Comparison of ENCODE assay signal across 18 cellular contexts in the genomic region with DNA sequence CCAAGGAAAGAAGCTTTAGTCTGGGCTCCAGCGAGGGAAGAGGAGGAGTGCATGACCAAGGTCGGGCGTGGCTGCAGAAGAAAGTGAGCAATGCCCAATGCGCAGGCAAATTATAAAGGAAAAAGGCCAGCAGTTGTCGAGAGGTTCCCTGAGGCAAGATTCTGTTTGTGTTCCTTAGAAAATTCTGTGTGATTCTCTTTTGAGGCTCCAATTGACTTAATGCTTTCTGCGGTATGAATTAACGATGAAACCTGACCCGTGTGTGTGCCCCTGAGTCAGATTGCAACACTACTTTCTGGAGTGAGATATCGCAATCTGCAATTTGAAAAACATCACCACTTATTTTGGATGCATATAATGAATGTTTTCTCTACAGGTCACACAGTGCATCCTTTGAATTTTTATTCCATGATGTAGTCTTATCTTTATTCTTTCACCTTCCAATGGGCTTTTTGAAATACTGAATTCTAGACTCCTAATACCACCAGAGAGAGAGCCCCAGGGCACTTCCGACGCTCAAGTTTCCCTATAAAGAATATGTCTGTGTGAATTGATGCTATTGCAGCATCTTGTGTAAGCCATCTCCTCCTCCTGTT.
A peak's percentile ranks its signal among the peaks of the same experiment; 100 is the strongest.
DNase-seq lines count a peak whose midpoint lies in the region; ATAC-seq, FAIRE-seq and TF ChIP-seq lines count a peak whose summit lies in the region.
"Had no signal": no experiment of that assay in that cellular context is flagged by ENCODE, and none has a peak within 500 bp of the region (broad histone marks: within the 10 kb centered on the region; RNA-seq: fewer than 3 reads in every experiment).

No MANE protein-coding gene starts in this region.

- H3K4me1 Mint-ChIP-seq in HFFc6 (ENCODE audit: low read depth): peaks cover 37% of the 10 kb centered on the region
- H3K4me1 Mint-ChIP-seq in Caco-2 (ENCODE audit: low read depth, unreplicated experiment): peaks cover 31% of the 10 kb centered on the region
- H3K4me1 Mint-ChIP-seq in T-helper 17 cell: no peaks in the 10 kb centered on the region
- H3K4me1 Mint-ChIP-seq: IgD-negative memory B cell had no signal

- ATAC-seq in A549: peak; percentile 84 to 90
- ATAC-seq in T-helper 17 cell: no peak
- ATAC-seq: left colon had no signal

- DNase-seq in A549 (ENCODE audit: low read depth in 1 of 2, low spot score in 1 of 2): peak; percentile 59 to 88
- peak; percentile 90 for DNase-seq in HFFc6
- DNase-seq in fibroblast of peridontal ligament (ENCODE audit: extremely low read depth): peak; percentile 89
- DNase-seq in NCI-H1930 (lab: John Stamatoyannopoulos, UW): no peak
- no peak for DNase-seq in NCI-H524 treated with DMSO at 0.1 percent for 48 hours (lab: John Stamatoyannopoulos, UW)
- DNase-seq in Caco-2: no peak
- no peak for DNase-seq in T-helper 17 cell
- DNase-seq: activated CD4-positive, alpha-beta memory T cell treated with anti-CD3 and anti-CD28 coated beads, Interleukin-2, amount 10 ng/mL, durations not matched to agents 7 days and 5 days; activated effector memory CD4-positive, alpha-beta T cell treated with anti-CD3 and anti-CD28 coated beads, Interleukin-2, amount 50 U/mL, for 16 hours; effector memory CD4-positive, alpha-beta T cell; left colon; NCI-H2029 treated with DMSO at 0.1 percent for 48 hours; stimulated activated CD4-positive, alpha-beta T cell treated with anti-CD3 and anti-CD28 coated beads, Interleukin-1b, Interleukin-23, amount 100 ng/mL, for 48 hours; stimulated activated CD8-positive, alpha-beta memory T cell treated with anti-CD3 and anti-CD28 coated beads, Interleukin-4, amount 100 ng/mL, for 48 hours; T-helper 2 cell; tibial artery had no signal

- FAIRE-seq in A549 (lab: Jason Lieb, UNC): peak; percentile 32

- no peaks in the 10 kb centered on the region for H3K36me3 ChIP-seq in Caco-2 (ENCODE audit: control insufficient read depth, insufficient read depth, low read length)
- H3K36me3 ChIP-seq: tibial artery had no signal

- H3K4me3 Mint-ChIP-seq in HFFc6 (peak overlapping the region; percentile 39; the same call in 1 of the 2 replicates), Caco-2 (ENCODE audit: unreplicated experiment) (no peak overlapping the region), T-helper 17 cell (no peak overlapping the region)
- H3K4me3 Mint-ChIP-seq: activated CD4-positive, alpha-beta memory T cell treated with anti-CD3 and anti-CD28 coated beads, Interleukin-2, amount 10 ng/mL, durations not matched to agents 7 days and 5 days; IgD-negative memory B cell had no signal

- 6% methylated on average over 11 of the region's 11 CpGs for WGBS in A549 (ENCODE audit: missing lambda C conversion rate)

- TF ChIP-seq RAD21 in A549 (conservative IDR thresholded peaks at IDR 0.05 in 1 of 2, IDR thresholded peaks at IDR 0.05 in 1 of 2): peak; percentile 1 to 20; a peak in 2 of 5 replicates

- H3K36me3 Mint-ChIP-seq in HFFc6 (ENCODE audit: low read depth): no peaks in the 10 kb centered on the region
- H3K36me3 Mint-ChIP-seq in Caco-2 (ENCODE audit: insufficient read depth, unreplicated experiment): no peaks in the 10 kb centered on the region
- no peaks in the 10 kb centered on the region for H3K36me3 Mint-ChIP-seq in T-helper 17 cell (ENCODE audit: low read depth)
- H3K36me3 Mint-ChIP-seq: IgD-negative memory B cell had no signal

- no peaks in the 10 kb centered on the region for H3K27me3 Mint-ChIP-seq in HFFc6 (ENCODE audit: insufficient read depth)
- no peaks in the 10 kb centered on the region for H3K27me3 Mint-ChIP-seq in Caco-2 (ENCODE audit: insufficient read depth, unreplicated experiment)
- H3K27me3 Mint-ChIP-seq in T-helper 17 cell: no peaks in the 10 kb centered on the region
- H3K27me3 Mint-ChIP-seq: activated CD4-positive, alpha-beta memory T cell treated with anti-CD3 and anti-CD28 coated beads, Interleukin-2, amount 10 ng/mL, durations not matched to agents 7 days and 5 days had no signal

- POLR2A ChIA-PET in A549 (lab: Yijun Ruan, JAX): interaction anchor here (1.0 to 2.1 kb wide), 2 partner anchors 11 to 117 kb away, joined by 4 to 10 read pairs; a partner anchor contains a TSS
- POLR2A ChIA-PET in Caco-2 (lab: Charles Lee): no interaction called here

- peak; percentile 91 to 96; a peak in 4 of 5 replicates for TF ChIP-seq EP300 in A549 (IDR thresholded peaks at IDR 0.05)

- H3K9me3 ChIP-seq in A549 (no peaks in the 10 kb centered on the region), Caco-2 (no peaks in the 10 kb centered on the region), T-helper 17 cell (ENCODE audit: control insufficient read depth, low read length, poor library complexity, severe bottlenecking) (no peaks in the 10 kb centered on the region)
- H3K9me3 ChIP-seq: tibial artery had no signal

- no TSS peak for BruUV-seq in Caco-2 (replicated peaks; lab: Mats Ljungman, UMichigan)

- H3K4me1 ChIP-seq in A549 (peaks cover 45% of the 10 kb centered on the region), Caco-2 (peaks cover 40% of the 10 kb centered on the region)
- H3K4me1 ChIP-seq: tibial artery had no signal

- TF ChIP-seq CTCF in A549 (IDR thresholded peaks at IDR 0.05): no peak
- TF ChIP-seq CTCF in HFFc6 (IDR thresholded peaks at IDR 0.05): no peak
- no peak for TF ChIP-seq CTCF in Caco-2 (IDR thresholded peaks at IDR 0.05; ENCODE audit: insufficient read depth in 1 of 2, low read depth in 1 of 2, low read length in 1 of 2, severe bottlenecking in 1 of 2, unreplicated experiment in 1 of 2)

- H3K27me3 ChIP-seq in Caco-2 (replicated peaks; ENCODE audit: control insufficient read depth, insufficient read depth, low read length): no peaks in the 10 kb centered on the region
- H3K27me3 ChIP-seq: tibial artery had no signal

- TF ChIP-seq POLR2A in A549 (IDR thresholded peaks at IDR 0.05; ENCODE audit: low read length): no peak

- no peak overlapping the region for H3K4me3 ChIP-seq in A549
- no peak overlapping the region for H3K4me3 ChIP-seq in Caco-2 (ENCODE audit: low read depth, low read length)
- H3K4me3 ChIP-seq: tibial artery had no signal

- CTCF ChIA-PET in A549 (lab: Yijun Ruan, JAX) (interaction anchor here (1.0 to 2.5 kb wide), 3 partner anchors 12 to 177 kb away, joined by 3 to 6 read pairs (median 4); no protein-coding TSS in a partner anchor), Caco-2 (lab: Charles Lee) (no interaction called here)

- H3K9me3 Mint-ChIP-seq in HFFc6 (no peaks in the 10 kb centered on the region), Caco-2 (ENCODE audit: unreplicated experiment) (no peaks in the 10 kb centered on the region)
- H3K9me3 Mint-ChIP-seq: activated CD4-positive, alpha-beta memory T cell treated with anti-CD3 and anti-CD28 coated beads, Interleukin-2, amount 10 ng/mL, durations not matched to agents 7 days and 5 days; IgD-negative memory B cell had no signal

- H3K27ac ChIP-seq in A549: peak overlapping the region; percentile 73 to 88
- H3K27ac ChIP-seq: tibial artery had no signal

- intact Hi-C loops in Caco-2 (cut with micrococcal nuclease; ENCODE audit: unreplicated experiment): no loop called here

- peak overlapping the region; percentile 45 for H3K27ac Mint-ChIP-seq in HFFc6
- H3K27ac Mint-ChIP-seq in Caco-2 (ENCODE audit: unreplicated experiment): no peak overlapping the region
- no peak overlapping the region for H3K27ac Mint-ChIP-seq in T-helper 17 cell
- H3K27ac Mint-ChIP-seq: activated CD4-positive, alpha-beta memory T cell treated with anti-CD3 and anti-CD28 coated beads, Interleukin-2, amount 10 ng/mL, durations not matched to agents 7 days and 5 days had no signal

- H3K4me2 ChIP-seq in A549: peak overlapping the region; percentile 50

TF ChIP-seq in A549, 52 proteins besides CTCF, POLR2A, EP300 and RAD21 (continues in another document):
- TF ChIP-seq ZFP36 (IDR thresholded peaks at IDR 0.05; ENCODE audit: borderline replicate concordance, partially characterized antibody) (no peak), CHD4 (IDR thresholded peaks at IDR 0.05; ENCODE audit: borderline replicate concordance) (no peak)

TF ChIP-seq in PFSK-1, 5 proteins besides CTCF, POLR2A, EP300 and RAD21:
- no peak for TF ChIP-seq POLR2AphosphoS5 (IDR thresholded peaks at IDR 0.05; ENCODE audit: low read depth, low read length)
- TF ChIP-seq FOXP2 (optimal IDR thresholded peaks at IDR 0.05; ENCODE audit: borderline replicate concordance, extremely low read depth, extremely low read length, insufficient read depth): peak; percentile 13

Comparison
In these comparisons a context has a peak if more than half of its experiments do, and no peak if none do; other contexts are left out.
1. DNase-seq: peak in A549 (2 of 2), HFFc6 (single experiment) and fibroblast of peridontal ligament (single experiment); none in NCI-H1930 (0 of 2), NCI-H524 treated with DMSO at 0.1 percent for 48 hours (single experiment), Caco-2 (0 of 2) and T-helper 17 cell (0 of 3).